ENCODE assay signal across 8 cellular contexts in the genomic region with DNA sequence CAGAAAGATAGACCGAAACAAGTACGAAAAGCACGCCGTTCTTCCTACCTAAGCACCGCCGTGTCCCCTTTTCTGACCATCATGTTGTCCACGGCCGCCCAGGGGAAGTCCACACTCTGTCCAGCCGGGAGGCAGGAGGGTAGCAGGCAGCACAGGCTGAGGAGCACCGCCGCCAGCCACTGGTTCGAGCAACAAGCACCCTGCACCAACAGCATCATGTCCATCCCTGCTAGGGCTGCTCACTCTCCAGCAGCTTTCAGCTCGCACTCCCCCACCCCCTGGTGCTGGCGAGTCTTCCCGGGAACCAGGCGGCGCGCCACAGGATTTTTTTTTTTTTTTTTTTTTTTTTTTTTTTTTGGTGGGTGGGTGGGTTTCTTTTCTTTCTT. TPM values are rescaled to one million over a fixed set of nuclear protein-coding genes. Genes with fewer than 3 reads are reported as not detected.
DNase-seq lines count a peak whose midpoint lies in the region; ATAC-seq, FAIRE-seq and TF ChIP-seq lines count a peak whose summit lies in the region.

NEGR1 (minus strand) TSS at position 269 of the 386 bp plus-strand sequence.

- H3K4me3 Mint-ChIP-seq in dendritic cell treated with granulocyte-macrophage colony-stimulating factor and Interleukin-4, amounts not matched to agents 40 ng/mL and 50 ng/mL, for 4 days: no peak within 1 kb of the TSS
- no peak within 1 kb of the TSS for H3K4me3 Mint-ChIP-seq in stimulated activated naive B cell treated with anti-CD40 and anti-IgM and Interleukin-4, amounts not matched to agents 10 μg/mL and 1 μg/mL and 100 μg/mL, for 72 hours

- TF ChIP-seq EP300 in A549 (IDR thresholded peaks at IDR 0.05) (no peak), HepG2 (IDR thresholded peaks at IDR 0.05; ENCODE audit: low read depth in 2 of 2, low read length in 2 of 2) (no peak), HepG2 (CRISPR knock-in tag; IDR thresholded peaks at IDR 0.05; ENCODE audit: borderline replicate concordance) (no peak)

- no peaks in the 10 kb centered on the region for H3K36me3 Mint-ChIP-seq in dendritic cell treated with granulocyte-macrophage colony-stimulating factor and Interleukin-4, amounts not matched to agents 40 ng/mL and 50 ng/mL, for 4 days (ENCODE audit: low read depth)
- H3K36me3 Mint-ChIP-seq in stimulated activated naive B cell treated with anti-CD40 and anti-IgM and Interleukin-4, amounts not matched to agents 10 μg/mL and 1 μg/mL and 100 μg/mL, for 72 hours: no peaks in the 10 kb centered on the region

- no peak for FAIRE-seq in A549 (lab: Jason Lieb, UNC)
- FAIRE-seq in HepG2 (lab: Jason Lieb, UNC): no peak

- no peak for TF ChIP-seq RAD21 in A549 (conservative IDR thresholded peaks at IDR 0.05 in 1 of 2, IDR thresholded peaks at IDR 0.05 in 1 of 2)
- TF ChIP-seq RAD21 in HepG2 (CRISPR knock-in tag; IDR thresholded peaks at IDR 0.05): no peak

- ATAC-seq in A549 (peak; percentile 26 to 47; a peak in 5 of 6 replicates), HepG2 (peak; percentile 61), GM18517 (IDR thresholded peaks at IDR 0.05; ENCODE audit: unreplicated experiment) (no peak)
- no peak for ATAC-seq in stimulated activated naive B cell treated with anti-CD40 and anti-IgM and Interleukin-4, amounts not matched to agents 10 μg/mL and 1 μg/mL and 100 μg/mL, for 72 hours (replicated peaks)

- intact Hi-C loops in dendritic cell treated with granulocyte-macrophage colony-stimulating factor and Interleukin-4, amounts not matched to agents 40 ng/mL and 50 ng/mL, for 4 days (cut with micrococcal nuclease): no loop called here
- intact Hi-C loops in HepG2 (cut with micrococcal nuclease; ENCODE audit: unreplicated experiment): loop anchor here (2.0 to 5.0 kb wide), 3 partner anchors 41 to 200 kb away; no protein-coding TSS in a partner anchor

- H3K9me3 ChIP-seq in A549 (no peaks in the 10 kb centered on the region), HepG2 (ENCODE audit: low read length) (no peaks in the 10 kb centered on the region)

- H3K27ac ChIP-seq in A549 (peak within 1 kb of the TSS; percentile 42 to 75; a peak in 4 of 6 replicates), HepG2 (ENCODE audit: extremely low read length, insufficient read depth, low read length) (no peak within 1 kb of the TSS)

- in situ Hi-C loops in HepG2 (cut with HindIII; ENCODE audit: extremely low pct_ligation_motif_present, low pct_unique_long_range_greater_than_20kb): no loop called here

- DNase-seq in A549 (ENCODE audit: low read depth in 1 of 2, low spot score in 1 of 2) (no peak), GM20000 (ENCODE audit: low spot score) (peak; percentile 10), RPMI7951 (ENCODE audit: low read depth) (peak; percentile 62), HepG2 (ENCODE audit: low spot score) (no peak), activated gamma-delta T cell (lab: John Stamatoyannopoulos, UW) (no peak)
- peak; percentile 1 for DNase-seq in stimulated activated naive B cell treated with anti-CD40 and anti-IgM and Interleukin-4, amounts not matched to agents 10 μg/mL and 1 μg/mL and 100 μg/mL, for 72 hours

- peaks cover 7% of the 10 kb centered on the region; the same call in 2 of the 3 replicates for H3K4me1 ChIP-seq in A549
- peaks cover 24% of the 10 kb centered on the region for H3K4me1 ChIP-seq in HepG2 (ENCODE audit: insufficient read depth, low read length)

- H3K9me3 Mint-ChIP-seq in dendritic cell treated with granulocyte-macrophage colony-stimulating factor and Interleukin-4, amounts not matched to agents 40 ng/mL and 50 ng/mL, for 4 days: no peaks in the 10 kb centered on the region
- H3K9me3 Mint-ChIP-seq in stimulated activated naive B cell treated with anti-CD40 and anti-IgM and Interleukin-4, amounts not matched to agents 10 μg/mL and 1 μg/mL and 100 μg/mL, for 72 hours: peaks cover 0 to 1% of the 10 kb centered on the region in 2 donors

- TF ChIP-seq CTCF in A549 (IDR thresholded peaks at IDR 0.05) (no peak), GM20000 (IDR thresholded peaks at IDR 0.05; ENCODE audit: extremely low read depth, missing control alignments) (no peak), HepG2 (CRISPR knock-in tag; IDR thresholded peaks at IDR 0.05) (no peak)

- H3K79me2 ChIP-seq in HepG2 (ENCODE audit: insufficient read depth, low read length): no peaks in the 10 kb centered on the region

- TF ChIP-seq POLR2A in A549 (IDR thresholded peaks at IDR 0.05; ENCODE audit: low read length): no peak
- no peak for TF ChIP-seq POLR2A in HepG2 (IDR thresholded peaks at IDR 0.05; ENCODE audit: insufficient read depth in 1 of 2, low read depth in 2 of 2, low read length in 2 of 2)

- peak within 1 kb of the TSS; percentile 85 for H3K4me2 ChIP-seq in A549
- H3K4me2 ChIP-seq in HepG2 (ENCODE audit: low read depth, low read length): peak within 1 kb of the TSS; percentile 99

- CTCF ChIA-PET in A549 (lab: Yijun Ruan, JAX) (no interaction called here), HepG2 (lab: Yijun Ruan, JAX; ENCODE audit: low intra/inter-chr PET ratio, low total read pairs) (no interaction called here)

- peaks cover 0 to 35% of the 10 kb centered on the region in 2 experiments; a peak in 4 of 5 replicates for H3K27me3 ChIP-seq in HepG2 (ENCODE audit: control insufficient read depth in 1 of 2, insufficient read depth in 2 of 2, low read length in 2 of 2)

- BruUV-seq in HepG2 (replicated peaks; lab: Mats Ljungman, UMichigan): no TSS peak

- peak within 1 kb of the TSS; percentile 40 for H2AFZ ChIP-seq in HepG2 (ENCODE audit: low read length)

- no peaks in the 10 kb centered on the region for H4K20me1 ChIP-seq in HepG2 (ENCODE audit: insufficient read depth, low read length)

- no peak within 1 kb of the TSS for H3K9ac ChIP-seq in HepG2 (ENCODE audit: insufficient read depth, low read depth, low read length)

- WGBS in A549 (ENCODE audit: missing lambda C conversion rate): 2% methylated on average over 18 of the region's 18 CpGs
- 19% methylated on average over 13 of the region's 18 CpGs for WGBS in HepG2 (ENCODE audit: low lambda C conversion rate)

- peaks cover 18% of the 10 kb centered on the region for H3K4me1 Mint-ChIP-seq in dendritic cell treated with granulocyte-macrophage colony-stimulating factor and Interleukin-4, amounts not matched to agents 40 ng/mL and 50 ng/mL, for 4 days (ENCODE audit: low read depth)
- H3K4me1 Mint-ChIP-seq in stimulated activated naive B cell treated with anti-CD40 and anti-IgM and Interleukin-4, amounts not matched to agents 10 μg/mL and 1 μg/mL and 100 μg/mL, for 72 hours: peaks cover 16 to 24% of the 10 kb centered on the region in 2 donors

- peak within 1 kb of the TSS; percentile 18 for H3K27ac Mint-ChIP-seq in dendritic cell treated with granulocyte-macrophage colony-stimulating factor and Interleukin-4, amounts not matched to agents 40 ng/mL and 50 ng/mL, for 4 days
- H3K27ac Mint-ChIP-seq in stimulated activated naive B cell treated with anti-CD40 and anti-IgM and Interleukin-4, amounts not matched to agents 10 μg/mL and 1 μg/mL and 100 μg/mL, for 72 hours: peak within 1 kb of the TSS; percentile 70

- H3K4me3 ChIP-seq in A549: peak within 1 kb of the TSS; percentile 60
- peak within 1 kb of the TSS; percentile 50 to 73 (median 56) for H3K4me3 ChIP-seq in HepG2 (replicated peaks in 1 of 3; ENCODE audit: insufficient read depth in 1 of 3, low read depth in 2 of 3, low read length in 3 of 3)

- H3K27me3 Mint-ChIP-seq in dendritic cell treated with granulocyte-macrophage colony-stimulating factor and Interleukin-4, amounts not matched to agents 40 ng/mL and 50 ng/mL, for 4 days: peaks cover 1% of the 10 kb centered on the region
- H3K27me3 Mint-ChIP-seq in stimulated activated naive B cell treated with anti-CD40 and anti-IgM and Interleukin-4, amounts not matched to agents 10 μg/mL and 1 μg/mL and 100 μg/mL, for 72 hours: peaks cover 17% of the 10 kb centered on the region in 2 donors

- no peaks in the 10 kb centered on the region for H3K36me3 ChIP-seq in HepG2 (replicated peaks in 1 of 2; ENCODE audit: control insufficient read depth in 1 of 2, insufficient read depth in 2 of 2, low read length in 2 of 2)

- POLR2A ChIA-PET in A549 (lab: Yijun Ruan, JAX): no interaction called here
- POLR2A ChIA-PET in HepG2 (lab: Yijun Ruan, JAX): no interaction called here

RNA-seq across cellular contexts. Expression of gene NEGR1, which starts in this region (rescaled TPM):
- polyA plus RNA-seq in A549 (2011; rRNA removed): not detected in 2 replicates
- not detected in 2 replicates for polyA plus RNA-seq in A549 (2012; cell fraction: cytosol; rRNA removed)
- polyA plus RNA-seq in A549 (2012; cell fraction: nucleus; rRNA removed): not detected in 2 replicates
- not detected in 3 replicates for polyA plus RNA-seq in A549 (2017; fragmentation: RNase III; extraction: RNeasy Plus Mini Kit Qiagen cat#74134 plus additional on column Dnase treatment)
- not detected in 2 replicates for polyA minus RNA-seq in A549 (2011; rRNA and poly(A)+ RNA removed)
- total RNA-seq in RPMI7951 (2014; rRNA removed; shearing (Covaris generic)): 5.3 and 8.2 TPM in 2 replicates
- total RNA-seq in HepG2 (2016; rRNA removed; fragmentation: Illumina TruSeq; extraction: Trizol): not detected in 2 replicates
- not detected in 2 replicates for total RNA-seq in HepG2 (2016; cell fraction: cytosol; rRNA removed; fragmentation: Illumina TruSeq; extraction: Trizol; ENCODE audit: low read depth)
- 0.03 TPM in 1 of 2 replicates, not detected in the other for total RNA-seq in HepG2 (2016; cell fraction: insoluble cytoplasmic fraction; rRNA removed; fragmentation: Illumina TruSeq; extraction: Trizol)
- total RNA-seq in HepG2 (2016; cell fraction: membrane; rRNA removed; fragmentation: Illumina TruSeq; extraction: Trizol): not detected in 2 replicates
- total RNA-seq in HepG2 (2016; cell fraction: nucleus; rRNA removed; fragmentation: Illumina TruSeq; extraction: Trizol): not detected in 2 replicates
- not detected in 2 replicates for polyA plus RNA-seq in HepG2 (2011; rRNA removed)
- not detected in 2 replicates for polyA plus RNA-seq in HepG2 (2011; cell fraction: cytosol; rRNA removed)
- polyA plus RNA-seq in HepG2 (2011; cell fraction: nucleus; rRNA removed): not detected in 2 replicates
- polyA plus RNA-seq in HepG2 (2012): 0.01 TPM in 1 of 2 replicates, not detected in the other
- polyA plus RNA-seq in HepG2 (2016; cell fraction: cytosol; fragmentation: Illumina TruSeq; extraction: Trizol; ENCODE audit: low read depth): not detected in 2 replicates
- not detected in 2 replicates for polyA plus RNA-seq in HepG2 (2016; cell fraction: insoluble cytoplasmic fraction; fragmentation: Illumina TruSeq; extraction: Trizol; ENCODE audit: low read depth)
- not detected in 2 replicates for polyA plus RNA-seq in HepG2 (2016; cell fraction: membrane; fragmentation: Illumina TruSeq; extraction: Trizol; ENCODE audit: low read depth)
- not detected in 2 replicates for polyA plus RNA-seq in HepG2 (2016; cell fraction: nucleus; fragmentation: Illumina TruSeq; extraction: Trizol; ENCODE audit: insufficient read depth, low read depth)
- polyA minus RNA-seq in HepG2 (2011; rRNA and poly(A)+ RNA removed; ENCODE audit: low replicate concordance): 0.68 and 3.3 TPM in 2 replicates
- not detected in 2 replicates for polyA minus RNA-seq in HepG2 (2011; cell fraction: cytosol; rRNA and poly(A)+ RNA removed)
- polyA minus RNA-seq in HepG2 (2011; cell fraction: nucleus; rRNA and poly(A)+ RNA removed): not detected in 2 replicates

Comparison
In these comparisons a context has a peak if more than half of its experiments do, and no peak if none do; other contexts are left out.
1. Peak in ATAC-seq, H3K4me3 ChIP-seq, H3K27ac ChIP-seq and H3K4me2 ChIP-seq in A549; RNA of the gene not detected or under 1 TPM.
2. DNase-seq: peak in GM20000 (single experiment), RPMI7951 (single experiment) and stimulated activated naive B cell treated with anti-CD40 and anti-IgM and Interleukin-4, amounts not matched to agents 10 μg/mL and 1 μg/mL and 100 μg/mL, for 72 hours (single experiment); none in A549 (0 of 2), HepG2 (single experiment) and activated gamma-delta T cell (single experiment).